In genomic region chr3:25460751-25461150, GRCh38 we compare ENCODE assay signal across 11 cellular contexts. TPM values are rescaled to one million over a fixed set of nuclear protein-coding genes. Genes with fewer than 3 reads are reported as not detected.
DNase-seq lines count a peak whose midpoint lies in the region; ATAC-seq and TF ChIP-seq lines count a peak whose summit lies in the region.
"Had no signal": no experiment of that assay in that cellular context is flagged by ENCODE, and none has a peak within 500 bp of the region (broad histone marks: within the 10 kb centered on the region; RNA-seq: fewer than 3 reads in every experiment).

No MANE protein-coding gene starts in this region.

- intact Hi-C loops in body of pancreas (cut with DNase I) = no loop called here

- H3K4me1 Mint-ChIP-seq in mesothelial cell of epicardium = peaks cover 49% of the 10 kb centered on the region

- no peak for TF ChIP-seq POLR2A in body of pancreas (IDR thresholded peaks at IDR 0.05)

- no peaks in the 10 kb centered on the region for H3K36me3 ChIP-seq in body of pancreas (replicated peaks in 1 of 2; ENCODE audit: insufficient read depth in 1 of 2, low read depth in 2 of 2)

- ATAC-seq in GM19025 (IDR thresholded peaks at IDR 0.05; ENCODE audit: low read depth, unreplicated experiment) = peak; percentile 92
- ATAC-seq in GM21786 (IDR thresholded peaks at IDR 0.05; ENCODE audit: unreplicated experiment) = peak; percentile 97
- ATAC-seq in HG03520 (IDR thresholded peaks at IDR 0.05; ENCODE audit: unreplicated experiment) = peak; percentile 98
- no peak for ATAC-seq in body of pancreas

- no peaks in the 10 kb centered on the region for H3K27me3 ChIP-seq in body of pancreas

- H3K27ac Mint-ChIP-seq in mesothelial cell of epicardium = peak overlapping the region; percentile 76

- H3K27ac ChIP-seq in body of pancreas = no peak overlapping the region

- peaks cover 27% of the 10 kb centered on the region for H3K36me3 Mint-ChIP-seq in mesothelial cell of epicardium

- no peak for DNase-seq in mesothelial cell of epicardium (ENCODE audit: low spot score in 2 of 2, unreplicated experiment in 2 of 2)
- no peak for DNase-seq in HuH-7 (ENCODE audit: low spot score)
- no peak for DNase-seq in body of pancreas
- DNase-seq in NCI-H187 treated with DMSO at 0.1 percent for 48 hours (lab: John Stamatoyannopoulos, UW) = no peak
- DNase-seq: head of caudate nucleus, NCI-H1694 treated with DMSO at 0.1 percent for 48 hours, nucleus accumbens had no signal

- H3K9me3 Mint-ChIP-seq in mesothelial cell of epicardium = no peaks in the 10 kb centered on the region

- H3K27me3 Mint-ChIP-seq in mesothelial cell of epicardium (ENCODE audit: low read depth) = no peaks in the 10 kb centered on the region

- H3K4me3 ChIP-seq in body of pancreas = no peak overlapping the region

- TF ChIP-seq CTCF in mesothelial cell of epicardium (IDR thresholded peaks at IDR 0.05; ENCODE audit: unreplicated experiment) = no peak
- no peak for TF ChIP-seq CTCF in body of pancreas (IDR thresholded peaks at IDR 0.05)

- peaks cover 23% of the 10 kb centered on the region for H3K4me1 ChIP-seq in body of pancreas

- no peaks in the 10 kb centered on the region for H3K9me3 ChIP-seq in body of pancreas

- no peak overlapping the region for H3K4me3 Mint-ChIP-seq in mesothelial cell of epicardium

- WGBS in body of pancreas, 2 donors = 60 to 61% methylated on average over 2 of the region's 2 CpGs

RNA-seq across cellular contexts. Expression of gene RARB, which starts 32.7 kb away (rescaled TPM):
- total RNA-seq in mesothelial cell of epicardium = 106 to 117 TPM (median 117 TPM) in 3 replicates
- 1 to 10 TPM; 1.8 to 3.0 TPM for total RNA-seq in body of pancreas
- total RNA-seq: T-helper 2 cell treated with Interferon-gamma antibody and Interleukin-4, amounts not matched to agents 100 ng/mL and 5 ng/mL, for 36 hours had no signal

Comparison
In these comparisons a context has a peak if more than half of its experiments do, and no peak if none do; other contexts are left out.
1. RNA of gene RARB, which starts 32.7 kb away (total RNA-seq): 106 to 117 TPM in mesothelial cell of epicardium; 1.8 to 3.0 TPM in body of pancreas; every median in the first group is over 10 times any median in the second.